In the genomic region with DNA sequence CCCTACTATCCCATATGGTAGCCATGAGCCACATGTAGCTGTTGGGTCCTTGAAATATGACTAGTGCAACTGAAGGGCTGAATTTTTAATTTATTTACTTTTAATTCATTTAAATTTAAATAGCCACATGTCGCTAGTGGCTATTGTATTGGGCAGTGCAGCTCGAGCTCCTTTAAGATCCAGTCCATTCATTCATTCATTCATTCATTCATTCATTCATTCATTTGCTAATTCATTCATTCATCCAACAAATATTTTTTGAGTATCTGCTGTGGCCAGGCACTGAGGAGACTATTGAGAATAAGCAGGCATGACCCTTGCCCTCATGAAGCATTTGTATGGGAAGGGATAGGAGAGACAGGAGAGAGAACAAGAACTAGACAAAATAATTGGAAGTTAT, we compare ENCODE assay signal across 24 cellular contexts.
"Had no signal": no experiment of that assay in that cellular context is flagged by ENCODE, and none has a peak within 500 bp of the region (broad histone marks: within the 10 kb centered on the region; RNA-seq: fewer than 3 reads in every experiment).

No MANE protein-coding gene starts in this region.

- H3K27ac ChIP-seq: HL-60, RWPE1 had no signal

- H3K4me2 ChIP-seq: SK-N-SH had no signal

- DNase-seq: Karpas-422, KG1, MM.1S, NCI-H1092 treated with DMSO at 0.1 percent for 48 hours, NCI-H1436, NCI-H187, NCI-H2029, NCI-H2081 treated with DMSO at 0.1 percent for 48 hours, NCI-H2171, NCI-H226, NCI-H446, NCI-H510A, NCI-H524 treated with DMSO at 0.1 percent for 48 hours, NCI-H69, NCI-H774, PC-3, SHP77, SK-N-SH, SW 1271, T-cell had no signal

- H3K9ac ChIP-seq: SK-N-SH had no signal

- H3K9me3 ChIP-seq: SK-N-SH had no signal

- ATAC-seq: Panc1, PC-3, T-cell had no signal

- FAIRE-seq: HTR-8/SVneo had no signal
